ENCODE assay signal across 12 cellular contexts in the genomic region with DNA sequence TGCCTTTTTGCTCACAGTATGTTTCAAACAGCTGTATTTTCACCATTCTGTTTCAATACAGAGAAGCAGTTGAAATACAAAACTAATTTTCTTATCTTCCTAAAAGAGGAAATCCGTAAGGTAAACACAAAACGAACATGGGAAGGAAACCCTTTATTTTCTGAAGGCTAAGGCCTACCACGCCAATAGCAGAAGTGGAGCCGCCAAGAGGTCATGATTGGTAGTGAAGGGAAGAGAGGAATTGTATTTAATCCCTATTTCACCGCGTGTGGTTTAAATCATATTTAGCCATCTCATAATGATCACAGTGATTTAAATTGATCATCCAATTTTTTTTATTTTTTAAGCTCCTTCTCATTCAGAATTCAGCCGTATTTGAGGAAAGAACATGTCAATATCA.
DNase-seq lines count a peak whose midpoint lies in the region; ATAC-seq and TF ChIP-seq lines count a peak whose summit lies in the region.
"Had no signal": no experiment of that assay in that cellular context is flagged by ENCODE, and none has a peak within 500 bp of the region (broad histone marks: within the 10 kb centered on the region; RNA-seq: fewer than 3 reads in every experiment).

No MANE protein-coding gene starts in this region.

- no peak overlapping the region for H3K4me2 ChIP-seq in PC-3 (ENCODE audit: low read length)

- no peaks in the 10 kb centered on the region for H3K36me3 ChIP-seq in PC-3 (ENCODE audit: low read depth, low read length)
- H3K36me3 ChIP-seq: right atrium auricular region had no signal

- H3K4me3 ChIP-seq in AG04449 (ENCODE audit: low read depth, low read length): no peak overlapping the region
- H3K4me3 ChIP-seq in PC-3 (ENCODE audit: low read length): no peak overlapping the region
- H3K4me3 ChIP-seq: right atrium auricular region had no signal

- TF ChIP-seq CTCF in AG04449 (IDR thresholded peaks at IDR 0.05; ENCODE audit: insufficient read depth, low read length, missing control alignments) (peak; percentile 14), PC-3 (conservative IDR thresholded peaks at IDR 0.05; ENCODE audit: low read depth, low read length) (peak; percentile 48; the same call in 1 of the 2 replicates), foreskin keratinocyte (conservative IDR thresholded peaks at IDR 0.05) (peak; percentile 44)

- no peaks in the 10 kb centered on the region for H4K20me1 ChIP-seq in PC-3 (ENCODE audit: low read length)

- no TSS peak for BruUV-seq in PC-3 (replicated peaks; lab: Mats Ljungman, UMichigan)

- no peaks in the 10 kb centered on the region for H3K27me3 Mint-ChIP-seq in T-cell
- H3K27me3 Mint-ChIP-seq: activated CD4-positive, alpha-beta memory T cell treated with anti-CD3 and anti-CD28 coated beads for 36 hours; stimulated activated memory B cell treated with anti-CD40 and anti-IgM and Interleukin-4, amounts not matched to agents 10 μg/mL and 1 μg/mL and 100 μg/mL, for 72 hours had no signal

- H3K4me3 Mint-ChIP-seq in T-cell: no peak overlapping the region
- H3K4me3 Mint-ChIP-seq: activated CD4-positive, alpha-beta memory T cell treated with anti-CD3 and anti-CD28 coated beads for 36 hours; stimulated activated memory B cell treated with anti-CD40 and anti-IgM and Interleukin-4, amounts not matched to agents 10 μg/mL and 1 μg/mL and 100 μg/mL, for 72 hours had no signal

- intact Hi-C loops in PC-3 (cut with micrococcal nuclease): no loop called here

- ATAC-seq in PC-3 (no peak), foreskin keratinocyte (no peak), esophagus mucosa (no peak), T-cell (replicated peaks in 1 of 4) (no peak)
- ATAC-seq: stimulated activated memory B cell treated with anti-CD40 and anti-IgM and Interleukin-4, amounts not matched to agents 10 μg/mL and 1 μg/mL and 100 μg/mL, for 72 hours had no signal

- no peaks in the 10 kb centered on the region for H3K4me1 Mint-ChIP-seq in T-cell
- H3K4me1 Mint-ChIP-seq: stimulated activated memory B cell treated with anti-CD40 and anti-IgM and Interleukin-4, amounts not matched to agents 10 μg/mL and 1 μg/mL and 100 μg/mL, for 72 hours had no signal

- H3K9me3 Mint-ChIP-seq in T-cell: peaks cover 0 to 15% (median 12%) of the 10 kb centered on the region in 3 donors
- H3K9me3 Mint-ChIP-seq: stimulated activated memory B cell treated with anti-CD40 and anti-IgM and Interleukin-4, amounts not matched to agents 10 μg/mL and 1 μg/mL and 100 μg/mL, for 72 hours had no signal

- H3K4me1 ChIP-seq in PC-3 (ENCODE audit: insufficient read depth, low read length): no peaks in the 10 kb centered on the region
- H3K4me1 ChIP-seq in foreskin keratinocyte: no peaks in the 10 kb centered on the region
- H3K4me1 ChIP-seq: right atrium auricular region had no signal

- no peak for DNase-seq in AG04449 (ENCODE audit: low read depth, low spot score)
- DNase-seq in ELR (ENCODE audit: low read depth): peak; percentile 56
- DNase-seq in PC-3: peak; percentile 20
- no peak for DNase-seq in foreskin keratinocyte
- no peak for DNase-seq in activated naive CD4-positive, alpha-beta T cell (lab: John Stamatoyannopoulos, UW)
- DNase-seq in T-cell: no peak
- DNase-seq in T1000 (lab: John Stamatoyannopoulos, UW): no peak
- DNase-seq: activated CD4-positive, alpha-beta memory T cell treated with anti-CD3 and anti-CD28 coated beads for 36 hours; central memory CD4-positive, alpha-beta T cell had no signal

- H3K9me3 ChIP-seq in PC-3 (ENCODE audit: low read length): no peaks in the 10 kb centered on the region
- H3K9me3 ChIP-seq: right atrium auricular region had no signal

- no peaks in the 10 kb centered on the region for H3K79me2 ChIP-seq in PC-3 (ENCODE audit: low read length)

- no peak overlapping the region for H3K27ac ChIP-seq in PC-3 (ENCODE audit: low read length)
- H3K27ac ChIP-seq in foreskin keratinocyte: no peak overlapping the region
- H3K27ac ChIP-seq: right atrium auricular region had no signal

- no peaks in the 10 kb centered on the region for H3K9me2 ChIP-seq in PC-3 (replicated peaks; ENCODE audit: low read length)

- CTCF ChIA-PET in AG04449 (lab: Yijun Ruan, JAX) (interaction anchor here (0.9 to 3.8 kb wide), 10 partner anchors 10 to 782 kb away, joined by 3 to 20 read pairs (median 4); no protein-coding TSS in a partner anchor), PC-3 (lab: Charles Lee) (no interaction called here), T-cell (lab: Charles Lee) (no interaction called here)

- POLR2A ChIA-PET in AG04449 (lab: Yijun Ruan, JAX): no interaction called here
- POLR2A ChIA-PET in PC-3 (lab: Charles Lee; ENCODE audit: unreplicated experiment): no interaction called here
- POLR2A ChIA-PET in T-cell (lab: Charles Lee): no interaction called here

- no peaks in the 10 kb centered on the region for H3F3A ChIP-seq in PC-3 (ENCODE audit: low read length, unreplicated experiment)

- H2AFZ ChIP-seq in PC-3 (ENCODE audit: low read length): no peak overlapping the region

- H3K27me3 ChIP-seq in PC-3 (ENCODE audit: low read length): peaks cover 40% of the 10 kb centered on the region
- no peaks in the 10 kb centered on the region for H3K27me3 ChIP-seq in foreskin keratinocyte
- H3K27me3 ChIP-seq: right atrium auricular region had no signal

- H3K27ac Mint-ChIP-seq in T-cell: no peak overlapping the region
- H3K27ac Mint-ChIP-seq: activated CD4-positive, alpha-beta memory T cell treated with anti-CD3 and anti-CD28 coated beads for 36 hours; stimulated activated memory B cell treated with anti-CD40 and anti-IgM and Interleukin-4, amounts not matched to agents 10 μg/mL and 1 μg/mL and 100 μg/mL, for 72 hours had no signal

- H3K9ac ChIP-seq in PC-3 (ENCODE audit: low read length): no peak overlapping the region

- no peaks in the 10 kb centered on the region for H3K36me3 Mint-ChIP-seq in T-cell
- H3K36me3 Mint-ChIP-seq: activated CD4-positive, alpha-beta memory T cell treated with anti-CD3 and anti-CD28 coated beads for 36 hours; stimulated activated memory B cell treated with anti-CD40 and anti-IgM and Interleukin-4, amounts not matched to agents 10 μg/mL and 1 μg/mL and 100 μg/mL, for 72 hours had no signal

Comparison
In these comparisons a context has a peak if more than half of its experiments do, and no peak if none do; other contexts are left out.
1. DNase-seq: peak in ELR (single experiment) and PC-3 (single experiment); none in AG04449 (single experiment), foreskin keratinocyte (0 of 2), activated naive CD4-positive, alpha-beta T cell (0 of 4), T-cell (0 of 34) and T1000 (single experiment).
2. Peak in every context shown above with its lines, with median percentiles within 50 percentile points of each other: CTCF ChIP-seq.